In the genomic region with DNA sequence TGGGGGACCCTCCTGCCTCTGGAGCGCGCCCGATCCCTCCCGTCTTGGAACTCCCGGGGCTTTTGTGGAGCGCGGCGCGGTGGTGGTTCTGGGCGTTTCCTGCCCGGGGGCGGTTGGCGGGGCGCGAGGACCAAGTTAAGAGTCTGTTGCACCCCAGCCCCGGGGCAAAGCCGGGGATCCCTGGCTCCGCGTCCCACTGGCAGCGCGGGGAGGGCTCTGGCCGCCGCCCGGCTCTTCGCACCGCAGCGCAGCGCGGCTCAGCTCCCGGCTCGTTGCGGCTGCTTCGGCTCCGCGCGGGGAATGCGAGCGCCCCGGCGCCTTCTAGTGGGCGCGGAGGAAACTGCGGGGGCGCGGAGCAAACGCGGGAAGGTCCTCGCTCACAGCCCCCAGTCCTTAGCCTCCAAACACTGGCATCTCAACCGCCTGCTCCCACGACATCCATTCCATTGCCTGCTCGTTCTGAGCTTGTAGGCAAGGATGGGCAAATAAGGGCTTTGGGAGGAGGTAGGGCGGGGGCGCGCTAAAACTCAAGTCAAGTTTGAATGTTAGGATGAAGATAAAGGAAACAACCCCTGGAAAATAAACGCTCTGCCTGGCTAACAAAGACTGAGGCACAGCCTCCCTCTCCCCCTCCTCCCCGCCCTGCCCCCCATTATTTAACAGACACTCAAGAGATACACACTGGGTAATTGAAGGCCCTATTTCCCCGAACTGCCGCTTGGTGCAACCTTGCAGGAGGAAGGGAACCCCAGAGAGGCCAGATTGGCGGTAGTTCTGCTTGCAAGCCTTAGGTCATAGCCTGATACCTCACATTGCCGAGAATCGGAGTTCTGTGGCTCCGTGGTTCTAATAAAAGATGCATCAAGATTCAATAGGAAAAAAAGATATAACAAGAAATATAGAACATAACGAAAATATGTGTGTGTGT, we compare ENCODE assay signal across 8 cellular contexts. TPM values are rescaled to one million over a fixed set of nuclear protein-coding genes. Genes with fewer than 3 reads are reported as not detected.
DNase-seq lines count a peak whose midpoint lies in the region; ATAC-seq, FAIRE-seq and TF ChIP-seq lines count a peak whose summit lies in the region.

Gene B4GALNT1, minus strand, starts transcription at position 304 of the 928 bp plus-strand sequence. CDS start 1,069 bp downstream, outside the sequence.

- H3K9me1 ChIP-seq in endothelial cell of umbilical vein (replicated peaks; ENCODE audit: control insufficient read depth, extremely low read depth, insufficient read depth, low read length): no peaks in the 10 kb centered on the region

- no peak for TF ChIP-seq POLR2A in endothelial cell of umbilical vein (IDR thresholded peaks at IDR 0.05; ENCODE audit: low read depth, low read length)

- H3K36me3 ChIP-seq in BJ (ENCODE audit: control insufficient read depth, insufficient read depth, low read length) (no peaks in the 10 kb centered on the region), endothelial cell of umbilical vein (ENCODE audit: control insufficient read depth in 2 of 2, extremely low read depth in 1 of 2, insufficient read depth in 2 of 2, low read length in 2 of 2) (no peaks in the 10 kb centered on the region)

- H2AFZ ChIP-seq in endothelial cell of umbilical vein (ENCODE audit: low read depth, low read length): peak within 1 kb of the TSS; percentile 67

- no peak for FAIRE-seq in endothelial cell of umbilical vein (lab: Jason Lieb, UNC)

- POLR2A ChIA-PET in BJ (lab: Charles Lee) (no interaction called here), endothelial cell of umbilical vein (lab: Charles Lee) (no interaction called here)

- H3K36me3 Mint-ChIP-seq in activated CD8-positive, alpha-beta memory T cell treated with anti-CD3 and anti-CD28 coated beads, Interleukin-2, amount 10 ng/mL, durations not matched to agents 7 days and 5 days: no peaks in the 10 kb centered on the region
- no peaks in the 10 kb centered on the region for H3K36me3 Mint-ChIP-seq in stimulated activated naive B cell treated with anti-CD40 and anti-IgM and Interleukin-4, amounts not matched to agents 10 μg/mL and 1 μg/mL and 100 μg/mL, for 72 hours

- H3K4me1 ChIP-seq in endothelial cell of umbilical vein (ENCODE audit: control insufficient read depth, extremely low read depth, insufficient read depth, low read length): no peaks in the 10 kb centered on the region

- CTCF ChIA-PET in BJ (lab: Yijun Ruan, JAX): interaction anchor here (0.6 to 17.5 kb wide), 26 partner anchors 7 to 343 kb away, joined by 3 to 257 read pairs (median 4); partner anchors contain the start of gene PIP4K2C
- CTCF ChIA-PET in activated CD8-positive, alpha-beta memory T cell treated with anti-CD3 and anti-CD28 coated beads, Interleukin-2, amount 10 ng/mL, durations not matched to agents 7 days and 5 days (lab: Charles Lee): interaction anchor here (0.6 to 6.8 kb wide), 24 partner anchors 9 to 180 kb away, joined by 3 to 59 read pairs (median 4); partner anchors contain the start of genes GLI1, INHBE and OS9
- CTCF ChIA-PET in endothelial cell of umbilical vein (lab: Charles Lee): interaction anchor here (0.6 to 6.8 kb wide), 25 partner anchors 10 to 175 kb away, joined by 3 to 126 read pairs (median 4); partner anchors contain the start of genes ARHGEF25, GLI1 and OS9

- no peaks in the 10 kb centered on the region for H3K9me3 ChIP-seq in endothelial cell of umbilical vein (replicated peaks; ENCODE audit: control insufficient read depth, insufficient read depth, low read length)

- H3K4me3 Mint-ChIP-seq in activated CD8-positive, alpha-beta memory T cell treated with anti-CD3 and anti-CD28 coated beads, Interleukin-2, amount 10 ng/mL, durations not matched to agents 7 days and 5 days: peak within 1 kb of the TSS; percentile 53
- peak within 1 kb of the TSS; percentile 82 to 85 for H3K4me3 Mint-ChIP-seq in stimulated activated naive B cell treated with anti-CD40 and anti-IgM and Interleukin-4, amounts not matched to agents 10 μg/mL and 1 μg/mL and 100 μg/mL, for 72 hours

- peaks cover 7% of the 10 kb centered on the region for H3K4me1 Mint-ChIP-seq in activated CD8-positive, alpha-beta memory T cell treated with anti-CD3 and anti-CD28 coated beads, Interleukin-2, amount 10 ng/mL, durations not matched to agents 7 days and 5 days
- H3K4me1 Mint-ChIP-seq in stimulated activated naive B cell treated with anti-CD40 and anti-IgM and Interleukin-4, amounts not matched to agents 10 μg/mL and 1 μg/mL and 100 μg/mL, for 72 hours: peaks cover 13 to 22% of the 10 kb centered on the region in 2 donors

- dilution Hi-C loops in endothelial cell of umbilical vein (cut with MboI; ENCODE audit: extremely low pct_ligation_motif_present, low sequenced_read_pairs): no loop called here

- H3K27me3 Mint-ChIP-seq in activated CD8-positive, alpha-beta memory T cell treated with anti-CD3 and anti-CD28 coated beads, Interleukin-2, amount 10 ng/mL, durations not matched to agents 7 days and 5 days: peaks cover 62% of the 10 kb centered on the region
- H3K27me3 Mint-ChIP-seq in stimulated activated naive B cell treated with anti-CD40 and anti-IgM and Interleukin-4, amounts not matched to agents 10 μg/mL and 1 μg/mL and 100 μg/mL, for 72 hours: peaks cover 35 to 59% of the 10 kb centered on the region in 2 donors

- ATAC-seq in GM19043 (IDR thresholded peaks at IDR 0.05; ENCODE audit: low read depth, unreplicated experiment) (peak; percentile 94), HG03354 (IDR thresholded peaks at IDR 0.05; ENCODE audit: poor library complexity, severe bottlenecking, unreplicated experiment) (peak; percentile 86)
- peak; percentile 90 for ATAC-seq in activated CD8-positive, alpha-beta memory T cell treated with anti-CD3 and anti-CD28 coated beads, Interleukin-2, amount 10 ng/mL, durations not matched to agents 7 days and 5 days
- ATAC-seq in stimulated activated naive B cell treated with anti-CD40 and anti-IgM and Interleukin-4, amounts not matched to agents 10 μg/mL and 1 μg/mL and 100 μg/mL, for 72 hours (replicated peaks): peak; percentile 80 to 86

- intact Hi-C loops in endothelial cell of umbilical vein (cut with micrococcal nuclease): loop anchor here (1.0 kb wide), 2 partner anchors 12 to 50 kb away; no protein-coding TSS in a partner anchor

- H3K27ac ChIP-seq in endothelial cell of umbilical vein (ENCODE audit: insufficient read depth, low read depth, low read length): no peak within 1 kb of the TSS

- no peaks in the 10 kb centered on the region for H4K20me1 ChIP-seq in endothelial cell of umbilical vein (replicated peaks; ENCODE audit: control insufficient read depth, extremely low read depth, insufficient read depth, low read length)

- no peak within 1 kb of the TSS for H3K27ac Mint-ChIP-seq in activated CD8-positive, alpha-beta memory T cell treated with anti-CD3 and anti-CD28 coated beads, Interleukin-2, amount 10 ng/mL, durations not matched to agents 7 days and 5 days
- H3K27ac Mint-ChIP-seq in stimulated activated naive B cell treated with anti-CD40 and anti-IgM and Interleukin-4, amounts not matched to agents 10 μg/mL and 1 μg/mL and 100 μg/mL, for 72 hours: peak within 1 kb of the TSS; percentile 14

- BruUV-seq in endothelial cell of umbilical vein (replicated peaks; lab: Mats Ljungman, UMichigan): no TSS peak

- H3K4me2 ChIP-seq in endothelial cell of umbilical vein (ENCODE audit: insufficient read depth, low read length): peak within 1 kb of the TSS; percentile 66

- no peaks in the 10 kb centered on the region for H3K9me3 Mint-ChIP-seq in activated CD8-positive, alpha-beta memory T cell treated with anti-CD3 and anti-CD28 coated beads, Interleukin-2, amount 10 ng/mL, durations not matched to agents 7 days and 5 days (ENCODE audit: low read depth)
- H3K9me3 Mint-ChIP-seq in stimulated activated naive B cell treated with anti-CD40 and anti-IgM and Interleukin-4, amounts not matched to agents 10 μg/mL and 1 μg/mL and 100 μg/mL, for 72 hours: no peaks in the 10 kb centered on the region

- no peaks in the 10 kb centered on the region for H3K79me2 ChIP-seq in endothelial cell of umbilical vein (ENCODE audit: control insufficient read depth, insufficient read depth, low read length)

- peaks cover 14% of the 10 kb centered on the region for H3K27me3 ChIP-seq in BJ (ENCODE audit: control insufficient read depth, insufficient read depth, low read length)
- peaks cover 27 to 39% of the 10 kb centered on the region in 2 experiments for H3K27me3 ChIP-seq in endothelial cell of umbilical vein (ENCODE audit: control insufficient read depth in 2 of 2, insufficient read depth in 2 of 2, low read length in 2 of 2)

- TF ChIP-seq CTCF in BJ (IDR thresholded peaks at IDR 0.05; ENCODE audit: insufficient read depth, low read depth, low read length) (peak; percentile 87), endothelial cell of umbilical vein (IDR thresholded peaks at IDR 0.05; ENCODE audit: extremely low read depth in 1 of 2, insufficient read depth in 1 of 2, low read depth in 1 of 2, low read length in 2 of 2) (peak; percentile 84 to 94)

- DNase-seq in BJ (ENCODE audit: low read depth) (no peak), NCI-H82 (lab: John Stamatoyannopoulos, UW) (peak; percentile 88), endothelial cell of umbilical vein (ENCODE audit: low read depth, low spot score) (peak; percentile 61), midbrain (lab: John Stamatoyannopoulos, UW) (peak; percentile 39)
- DNase-seq in activated CD8-positive, alpha-beta memory T cell treated with anti-CD3 and anti-CD28 coated beads, Interleukin-2, amount 10 ng/mL, durations not matched to agents 7 days and 5 days: peak; percentile 70
- DNase-seq in stimulated activated naive B cell treated with anti-CD40 and anti-IgM and Interleukin-4, amounts not matched to agents 10 μg/mL and 1 μg/mL and 100 μg/mL, for 72 hours: peak; percentile 48

- H3K4me3 ChIP-seq in BJ (ENCODE audit: low read depth, low read length): peak within 1 kb of the TSS; percentile 49
- peak within 1 kb of the TSS in 2 of 3 experiments; percentile 24 to 36 for H3K4me3 ChIP-seq in endothelial cell of umbilical vein (replicated peaks in 1 of 3; ENCODE audit: insufficient read depth in 1 of 3, low read depth in 1 of 3, low read length in 3 of 3)

- H3K9ac ChIP-seq in endothelial cell of umbilical vein (replicated peaks; ENCODE audit: extremely low read depth, insufficient read depth, low read length): no peak within 1 kb of the TSS

RNA-seq across cellular contexts. Expression of gene B4GALNT1, which starts in this region (rescaled TPM):
- polyA plus RNA-seq in BJ (2011; rRNA removed): 1.2 and 2.7 TPM in 2 replicates
- 0.98 and 1.6 TPM in 2 replicates for polyA minus RNA-seq in BJ (2011; rRNA and poly(A)+ RNA removed)
- total RNA-seq in activated CD8-positive, alpha-beta memory T cell treated with anti-CD3 and anti-CD28 coated beads, Interleukin-2, amount 10 ng/mL, durations not matched to agents 7 days and 5 days: 1 to 10 TPM; 2.4 to 8.2 TPM
- total RNA-seq in endothelial cell of umbilical vein: 0.25 and 0.35 TPM in 2 replicates
- polyA plus RNA-seq in endothelial cell of umbilical vein: 0.24 and 0.33 TPM in 2 replicates
- 0.08 and 0.20 TPM in 2 replicates for polyA plus RNA-seq in endothelial cell of umbilical vein (2011; cell fraction: cytosol; rRNA removed)
- 0.32 and 0.33 TPM in 2 replicates for polyA plus RNA-seq in endothelial cell of umbilical vein (2011; cell fraction: nucleus; rRNA removed)
- polyA plus RNA-seq in endothelial cell of umbilical vein (2012): 0.87 and 1.00 TPM in 2 replicates
- 0.66 and 0.81 TPM in 2 replicates for polyA minus RNA-seq in endothelial cell of umbilical vein
- polyA minus RNA-seq in endothelial cell of umbilical vein (2011; cell fraction: cytosol; rRNA and poly(A)+ RNA removed): 8.1 TPM
- 0.63 TPM in 1 of 2 replicates, not detected in the other for polyA minus RNA-seq in endothelial cell of umbilical vein (2011; cell fraction: nucleus; rRNA and poly(A)+ RNA removed)
